Comparison of ENCODE assay signal across 12 cellular contexts in genomic region chr15:68888419-68888818, GRCh38. TPM values are rescaled to one million over a fixed set of nuclear protein-coding genes. Genes with fewer than 3 reads are reported as not detected.
DNase-seq lines count a peak whose midpoint lies in the region; ATAC-seq and TF ChIP-seq lines count a peak whose summit lies in the region.
"Had no signal": no experiment of that assay in that cellular context is flagged by ENCODE, and none has a peak within 500 bp of the region (broad histone marks: within the 10 kb centered on the region; RNA-seq: fewer than 3 reads in every experiment).

No MANE protein-coding gene starts in this region.

- peaks cover 10% of the 10 kb centered on the region for H3K27me3 Mint-ChIP-seq in CD8-positive, alpha-beta T cell (ENCODE audit: low read depth)
- H3K27me3 Mint-ChIP-seq in activated naive CD4-positive, alpha-beta T cell treated with anti-CD3 and anti-CD28 coated beads, Interleukin-2, amount 50 U/mL, for 24 hours = peaks cover 5% of the 10 kb centered on the region

- POLR2A ChIA-PET in CD8-positive, alpha-beta T cell (lab: Charles Lee) = no interaction called here

- intact Hi-C loops in CD8-positive, alpha-beta T cell (cut with DNase I, micrococcal nuclease) = no loop called here

- CTCF ChIA-PET in CD8-positive, alpha-beta T cell (lab: Charles Lee) = interaction anchor here (3.8 kb wide), 1 partner anchor 12 kb away, joined by 24 read pairs; no protein-coding TSS in a partner anchor

- no peak for TF ChIP-seq CTCF in CD8-positive, alpha-beta T cell (IDR thresholded peaks at IDR 0.05)

- no peaks in the 10 kb centered on the region for H3K9me3 ChIP-seq in CD8-positive, alpha-beta T cell (ENCODE audit: low read length)
- H3K9me3 ChIP-seq: suprapubic skin had no signal

- no peaks in the 10 kb centered on the region for H3K27me3 ChIP-seq in CD8-positive, alpha-beta T cell (ENCODE audit: insufficient read depth, low read length)
- H3K27me3 ChIP-seq in H7 (ENCODE audit: control insufficient read depth, insufficient read depth, low read length) = no peaks in the 10 kb centered on the region

- H3K4me1 ChIP-seq in CD8-positive, alpha-beta T cell (ENCODE audit: insufficient read depth, low read length) = no peaks in the 10 kb centered on the region
- H3K4me1 ChIP-seq: suprapubic skin had no signal

- H3K27ac ChIP-seq in CD8-positive, alpha-beta T cell (ENCODE audit: low read depth, low read length) = no peak overlapping the region
- H3K27ac ChIP-seq: coronary artery, SK-N-MC, suprapubic skin had no signal

- H3K4me3 ChIP-seq in CD8-positive, alpha-beta T cell (ENCODE audit: low read depth, low read length) = no peak overlapping the region
- no peak overlapping the region for H3K4me3 ChIP-seq in H7 (ENCODE audit: insufficient read depth, low read depth, low read length)
- H3K4me3 ChIP-seq: coronary artery, SK-N-MC, suprapubic skin had no signal

- H3K36me3 Mint-ChIP-seq in CD8-positive, alpha-beta T cell = no peaks in the 10 kb centered on the region
- H3K36me3 Mint-ChIP-seq in activated naive CD4-positive, alpha-beta T cell treated with anti-CD3 and anti-CD28 coated beads, Interleukin-2, amount 50 U/mL, for 24 hours = no peaks in the 10 kb centered on the region

- peaks cover 2% of the 10 kb centered on the region for H3K4me1 Mint-ChIP-seq in CD8-positive, alpha-beta T cell (ENCODE audit: low read depth)
- peaks cover 3% of the 10 kb centered on the region for H3K4me1 Mint-ChIP-seq in activated naive CD4-positive, alpha-beta T cell treated with anti-CD3 and anti-CD28 coated beads, Interleukin-2, amount 50 U/mL, for 24 hours

- peak overlapping the region; percentile 75 for H3K4me3 Mint-ChIP-seq in CD8-positive, alpha-beta T cell
- H3K4me3 Mint-ChIP-seq in activated naive CD4-positive, alpha-beta T cell treated with anti-CD3 and anti-CD28 coated beads, Interleukin-2, amount 50 U/mL, for 24 hours = peak overlapping the region; percentile 78

- DNase-seq in CD8-positive, alpha-beta T cell = no peak
- DNase-seq in H7 (peak; percentile 64), left kidney (ENCODE audit: low read depth, low spot score) (peak; percentile 10), NCI-H1694 treated with DMSO at 0.1 percent for 48 hours (lab: John Stamatoyannopoulos, UW) (no peak), cerebellum (ENCODE audit: low spot score) (no peak)
- DNase-seq: activated CD4-positive, CD25-positive, alpha-beta regulatory T cell treated with anti-CD3 and anti-CD28 coated beads, Interleukin-2, amount 50 U/mL, for 72 hours had no signal

- H3K36me3 ChIP-seq in CD8-positive, alpha-beta T cell (ENCODE audit: insufficient read depth, low read length) = no peaks in the 10 kb centered on the region
- no peaks in the 10 kb centered on the region for H3K36me3 ChIP-seq in H7 (replicated peaks; ENCODE audit: control insufficient read depth, insufficient read depth, low read length)
- H3K36me3 ChIP-seq: suprapubic skin had no signal

- H3K9me3 Mint-ChIP-seq in CD8-positive, alpha-beta T cell = no peaks in the 10 kb centered on the region
- no peaks in the 10 kb centered on the region for H3K9me3 Mint-ChIP-seq in activated naive CD4-positive, alpha-beta T cell treated with anti-CD3 and anti-CD28 coated beads, Interleukin-2, amount 50 U/mL, for 24 hours

- H3K27ac Mint-ChIP-seq in CD8-positive, alpha-beta T cell = no peak overlapping the region
- H3K27ac Mint-ChIP-seq in activated naive CD4-positive, alpha-beta T cell treated with anti-CD3 and anti-CD28 coated beads, Interleukin-2, amount 50 U/mL, for 24 hours = no peak overlapping the region

- ATAC-seq in CD8-positive, alpha-beta T cell = peak; percentile 64
- no peak for ATAC-seq in GM18498 (IDR thresholded peaks at IDR 0.05; ENCODE audit: unreplicated experiment)
- no peak for ATAC-seq in HG02938 (IDR thresholded peaks at IDR 0.05; ENCODE audit: unreplicated experiment)

RNA-seq across cellular contexts. Expression of gene SPESP1, which starts 41.9 kb away (rescaled TPM):
- not detected for total RNA-seq in CD8-positive, alpha-beta T cell
- total RNA-seq in H7 (2014; rRNA removed; shearing (Covaris generic)) = 0.33 and 0.48 TPM in 2 replicates
- total RNA-seq in cerebellum = 1.4 TPM

Comparison
In these comparisons a context has a peak if more than half of its experiments do, and no peak if none do; other contexts are left out.
1. DNase-seq: peak in H7 (single experiment) and left kidney (single experiment); none in CD8-positive, alpha-beta T cell (0 of 7), NCI-H1694 treated with DMSO at 0.1 percent for 48 hours (single experiment) and cerebellum (single experiment).